ENCODE assay signal across 8 cellular contexts in genomic region chr1:161071886-161072371, GRCh38. TPM values are rescaled to one million over a fixed set of nuclear protein-coding genes. Genes with fewer than 3 reads are reported as not detected.
A peak's percentile ranks its signal among the peaks of the same experiment; 100 is the strongest.
DNase-seq lines count a peak whose midpoint lies in the region; TF ChIP-seq lines count a peak whose summit lies in the region.
"Had no signal": no experiment of that assay in that cellular context is flagged by ENCODE, and none has a peak within 500 bp of the region (broad histone marks: within the 10 kb centered on the region; RNA-seq: fewer than 3 reads in every experiment).

No MANE protein-coding gene starts in this region.

- no peak for TF ChIP-seq POLR2A in erythroblast (IDR thresholded peaks at IDR 0.05; ENCODE audit: low read length)

- no peaks in the 10 kb centered on the region for H3F3A ChIP-seq in neural cell (ENCODE audit: insufficient read depth, low read length, poor library complexity, severe bottlenecking)

- TF ChIP-seq EP300 in neural cell (conservative IDR thresholded peaks at IDR 0.05; ENCODE audit: poor library complexity, severe bottlenecking) = no peak

- H3K27me3 ChIP-seq in neural cell (ENCODE audit: insufficient read depth, low read depth, low read length) = no peaks in the 10 kb centered on the region

- no peak overlapping the region for H3K27ac ChIP-seq in neural cell (ENCODE audit: low read length)

- peak; percentile 72 for TF ChIP-seq CTCF in GM12864 (IDR thresholded peaks at IDR 0.05; ENCODE audit: low read depth, low read length, missing control alignments)
- TF ChIP-seq CTCF in neural cell (IDR thresholded peaks at IDR 0.05; ENCODE audit: poor library complexity, severe bottlenecking) = peak; percentile 44

- peak; percentile 45 for DNase-seq in GM12864 (ENCODE audit: low read depth)
- peak; percentile 69 for DNase-seq in MV-4-11 (lab: John Stamatoyannopoulos, UW)
- DNase-seq in activated CD4-positive, alpha-beta T cell treated with anti-CD3 and anti-CD28 coated beads, Interleukin-2, amount 50 U/mL, for 4 hours = peak; percentile 34 to 38
- DNase-seq in erythroblast (lab: John Stamatoyannopoulos, UW) = peak; percentile 64 to 74
- no peak for DNase-seq in NCI-H187 treated with DMSO at 0.1 percent for 48 hours (lab: John Stamatoyannopoulos, UW)
- no peak for DNase-seq in cerebellum (ENCODE audit: low spot score)

- no peaks in the 10 kb centered on the region for H3K79me2 ChIP-seq in neural cell (replicated peaks; ENCODE audit: insufficient read depth, low read length)

- no peak for TF ChIP-seq RAD21 in neural cell (conservative IDR thresholded peaks at IDR 0.05)

- no peaks in the 10 kb centered on the region for H3K36me3 ChIP-seq in neural cell (ENCODE audit: insufficient read depth, low read length)

- no peak overlapping the region for H2AFZ ChIP-seq in neural cell (ENCODE audit: low read depth, low read length)

- H3K4me2 ChIP-seq in neural cell (ENCODE audit: low read length) = no peak overlapping the region

- H3K9me2 ChIP-seq in neural cell (ENCODE audit: insufficient read depth, low read length) = no peaks in the 10 kb centered on the region

- H3K4me3 ChIP-seq in GM12864 (ENCODE audit: low read depth, low read length) (no peak overlapping the region), neural cell (ENCODE audit: low read length) (no peak overlapping the region)

- no peak overlapping the region for H3K9ac ChIP-seq in neural cell (ENCODE audit: low read length)

- no peaks in the 10 kb centered on the region for H3K9me3 ChIP-seq in neural cell (ENCODE audit: low read length)

- no peaks in the 10 kb centered on the region for H4K20me1 ChIP-seq in neural cell (ENCODE audit: insufficient read depth)

TF ChIP-seq in neural cell, 6 proteins besides CTCF, POLR2A, EP300 and RAD21:
- TF ChIP-seq EZH2 (IDR thresholded peaks at IDR 0.05; ENCODE audit: borderline replicate concordance, insufficient read depth, low read length, poor library complexity, severe bottlenecking) (no peak), SMC3 (conservative IDR thresholded peaks at IDR 0.05; ENCODE audit: poor library complexity) (no peak), REST (IDR thresholded peaks at IDR 0.05; ENCODE audit: borderline replicate concordance) (no peak), TAF1 (IDR thresholded peaks at IDR 0.05; ENCODE audit: low read depth) (no peak), MXI1 (conservative IDR thresholded peaks at IDR 0.05; ENCODE audit: poor library complexity, severe bottlenecking) (no peak), POLR2AphosphoS5 (IDR thresholded peaks at IDR 0.05) (no peak)

RNA-seq across cellular contexts. Expression of gene ARHGAP30, which starts 2.2 kb away (rescaled TPM):
- polyA plus RNA-seq in neural cell = not detected in 2 replicates
- not detected in 2 replicates for polyA minus RNA-seq in neural cell
- 1.00 TPM for total RNA-seq in cerebellum

RNA-seq across cellular contexts. Expression of gene NECTIN4, which starts 17.4 kb away (rescaled TPM):
- polyA plus RNA-seq in neural cell = not detected in 2 replicates
- not detected in 2 replicates for polyA minus RNA-seq in neural cell
- total RNA-seq in cerebellum = not detected
- total RNA-seq: temporal lobe had no signal

RNA-seq across cellular contexts. Expression of gene USF1, which starts 26.2 kb away (rescaled TPM):
- polyA plus RNA-seq in neural cell = 366 and 457 TPM in 2 replicates
- 192 and 210 TPM in 2 replicates for polyA minus RNA-seq in neural cell
- 61.5 TPM for total RNA-seq in cerebellum

RNA-seq across cellular contexts. Expression of gene KLHDC9, which starts 26.2 kb away (rescaled TPM):
- polyA plus RNA-seq in neural cell = 78.1 and 106 TPM in 2 replicates
- 23.6 and 24.7 TPM in 2 replicates for polyA minus RNA-seq in neural cell
- total RNA-seq in cerebellum = 6.5 TPM

RNA-seq across cellular contexts. Expression of gene TSTD1, which starts 33.2 kb away (rescaled TPM):
- polyA plus RNA-seq in neural cell = 59.6 and 63.5 TPM in 2 replicates
- polyA minus RNA-seq in neural cell = 13.3 and 18.7 TPM in 2 replicates
- 21.6 TPM for total RNA-seq in cerebellum

Comparison
In these comparisons a context has a peak if more than half of its experiments do, and no peak if none do; other contexts are left out.
1. DNase-seq: peak in GM12864 (single experiment), MV-4-11 (single experiment), activated CD4-positive, alpha-beta T cell treated with anti-CD3 and anti-CD28 coated beads, Interleukin-2, amount 50 U/mL, for 4 hours (2 of 2) and erythroblast (2 of 2); none in NCI-H187 treated with DMSO at 0.1 percent for 48 hours (single experiment) and cerebellum (single experiment).